ENCODE assay signal across 34 cellular contexts in the genomic region with DNA sequence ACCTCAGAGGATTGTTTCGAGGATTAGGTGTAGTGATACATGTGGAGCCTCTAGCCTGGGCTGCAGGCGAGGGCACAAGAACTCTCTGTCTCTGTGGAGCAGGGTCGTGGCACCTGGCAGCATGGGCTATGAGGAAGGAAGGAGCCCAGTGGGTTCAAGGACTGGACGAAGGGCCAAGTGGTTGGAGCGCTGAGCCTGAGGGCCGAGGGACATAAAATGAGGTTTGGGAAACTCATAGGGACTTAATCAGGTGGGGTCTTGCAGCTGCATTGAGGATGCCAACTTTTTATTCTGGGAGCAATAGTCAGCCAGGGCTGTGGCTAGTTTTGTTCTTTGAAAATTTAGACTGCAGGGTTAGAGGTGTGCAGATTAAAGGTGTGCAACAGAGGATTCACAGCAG.
"Had no signal": no experiment of that assay in that cellular context is flagged by ENCODE, and none has a peak within 500 bp of the region (broad histone marks: within the 10 kb centered on the region; RNA-seq: fewer than 3 reads in every experiment).

No MANE protein-coding gene starts in this region.

- H3K9me3 ChIP-seq: MG63 had no signal

- DNase-seq: Karpas-422, Kasumi-1, KG1, MG63, MM.1S, MV-4-11, NCI-H1048, NCI-H1092, NCI-H1092 treated with DMSO at 0.1 percent for 48 hours, NCI-H1105, NCI-H1105 treated with DMSO at 0.1 percent for 48 hours, NCI-H1417, NCI-H1417 treated with DMSO at 0.1 percent for 48 hours, NCI-H1436, NCI-H1436 treated with DMSO at 0.1 percent for 48 hours, NCI-H146, NCI-H1694, NCI-H1694 treated with DMSO at 0.1 percent for 48 hours, NCI-H187, NCI-H187 treated with DMSO at 0.1 percent for 48 hours, NCI-H1930, NCI-H2029, NCI-H2029 treated with DMSO at 0.1 percent for 48 hours, NCI-H2081, NCI-H2081 treated with DMSO at 0.1 percent for 48 hours, NCI-H2107, NCI-H2171, NCI-H2171 treated with DMSO at 0.1 percent for 48 hours, NCI-H2227 treated with DMSO at 0.1 percent for 48 hours, NCI-H226, NCI-H345, NCI-H446 treated with DMSO at 0.1 percent for 48 hours, NCI-H510A had no signal

- H3K27ac ChIP-seq: KMS-11 had no signal

- H3K27me3 ChIP-seq: MG63 had no signal

- H3K36me3 ChIP-seq: MG63 had no signal

- H3K4me3 ChIP-seq: MG63 had no signal
